ENCODE assay signal across 1 cellular context in the genomic region with DNA sequence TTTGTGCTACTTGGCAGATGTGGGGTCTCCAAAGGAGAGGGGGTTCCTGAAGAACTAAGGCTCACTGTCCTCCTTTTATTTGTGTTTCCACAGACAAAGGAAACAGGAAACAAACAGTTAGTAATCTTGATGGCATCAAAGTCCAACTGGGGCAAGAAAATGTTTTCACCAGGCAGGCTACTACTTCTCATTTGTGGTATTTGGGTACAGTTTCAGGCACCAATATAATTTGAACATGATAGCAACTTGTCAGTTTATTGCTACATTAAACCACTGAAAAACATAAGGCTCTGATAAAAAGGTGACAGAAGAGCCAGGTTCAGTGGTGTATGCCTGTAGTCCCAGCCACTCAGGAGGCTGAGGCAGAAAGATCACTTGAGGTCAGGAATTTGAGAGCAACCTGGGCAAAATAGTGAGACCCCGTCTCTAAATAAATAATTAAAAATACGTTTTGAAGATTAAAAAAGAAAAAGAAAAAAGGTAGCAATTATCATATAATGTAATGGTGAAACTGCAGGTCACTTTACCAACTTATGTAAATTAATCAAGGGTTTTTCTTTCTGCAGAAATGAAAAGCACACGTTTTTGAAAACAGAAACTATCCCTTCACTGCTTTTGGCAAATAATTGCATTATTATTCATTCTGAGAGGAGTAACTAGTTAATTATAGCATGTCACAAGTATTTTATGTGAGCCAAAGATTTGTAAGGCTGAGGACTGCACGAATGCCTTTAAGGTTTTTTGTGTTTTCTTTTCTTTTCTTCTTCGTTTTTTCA.
TF ChIP-seq lines count a peak whose summit lies in the region.

No MANE protein-coding gene starts in this region.

TF ChIP-seq in GM12878, 131 proteins besides CTCF, POLR2A, EP300 and RAD21 (continued from another document and continues in another):
- TF ChIP-seq, protein P1, sequence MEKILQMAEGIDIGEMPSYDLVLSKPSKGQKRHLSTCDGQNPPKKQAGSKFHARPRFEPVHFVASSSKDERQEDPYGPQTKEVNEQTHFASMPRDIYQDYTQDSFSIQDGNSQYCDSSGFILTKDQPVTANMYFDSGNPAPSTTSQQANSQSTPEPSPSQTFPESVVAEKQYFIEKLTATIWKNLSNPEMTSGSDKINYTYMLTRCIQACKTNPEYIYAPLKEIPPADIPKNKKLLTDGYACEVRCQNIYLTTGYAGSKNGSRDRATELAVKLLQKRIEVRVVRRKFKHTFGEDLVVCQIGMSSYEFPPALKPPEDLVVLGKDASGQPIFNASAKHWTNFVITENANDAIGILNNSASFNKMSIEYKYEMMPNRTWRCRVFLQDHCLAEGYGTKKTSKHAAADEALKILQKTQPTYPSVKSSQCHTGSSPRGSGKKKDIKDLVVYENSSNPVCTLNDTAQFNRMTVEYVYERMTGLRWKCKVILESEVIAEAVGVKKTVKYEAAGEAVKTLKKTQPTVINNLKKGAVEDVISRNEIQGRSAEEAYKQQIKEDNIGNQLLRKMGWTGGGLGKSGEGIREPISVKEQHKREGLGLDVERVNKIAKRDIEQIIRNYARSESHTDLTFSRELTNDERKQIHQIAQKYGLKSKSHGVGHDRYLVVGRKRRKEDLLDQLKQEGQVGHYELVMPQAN (conservative IDR thresholded peaks at IDR 0.05), result no peak
- no peak for TF ChIP-seq ZNF207 (IDR thresholded peaks at IDR 0.05; ENCODE audit: borderline replicate concordance)
- TF ChIP-seq SPI1 (IDR thresholded peaks at IDR 0.05; ENCODE audit: borderline replicate concordance, insufficient read depth, low read depth, low read length), result no peak
- TF ChIP-seq IKZF1 (conservative IDR thresholded peaks at IDR 0.05), result peak; percentile 44; the same call in 1 of the 2 replicates
- TF ChIP-seq STAT1 (conservative IDR thresholded peaks at IDR 0.05), result no peak
- TF ChIP-seq BCL11A (IDR thresholded peaks at IDR 0.05; ENCODE audit: low read depth, low read length), result peak; percentile 78
- no peak for TF ChIP-seq ASH2L (IDR thresholded peaks at IDR 0.05; ENCODE audit: borderline replicate concordance, low read depth)
- no peak for TF ChIP-seq TBL1XR1 (IDR thresholded peaks at IDR 0.05; ENCODE audit: low read depth, low read length)
- TF ChIP-seq NFYA (IDR thresholded peaks at IDR 0.05; ENCODE audit: borderline replicate concordance, low read depth, low read length), result no peak
- peak; percentile 80 for TF ChIP-seq MEF2B (IDR thresholded peaks at IDR 0.05; ENCODE audit: partially characterized antibody, poor library complexity, severe bottlenecking)
- TF ChIP-seq CHD2 (IDR thresholded peaks at IDR 0.05; ENCODE audit: borderline replicate concordance, low read depth, low read length), result peak; percentile 38; the same call in 1 of the 2 replicates
- TF ChIP-seq, protein P2, sequence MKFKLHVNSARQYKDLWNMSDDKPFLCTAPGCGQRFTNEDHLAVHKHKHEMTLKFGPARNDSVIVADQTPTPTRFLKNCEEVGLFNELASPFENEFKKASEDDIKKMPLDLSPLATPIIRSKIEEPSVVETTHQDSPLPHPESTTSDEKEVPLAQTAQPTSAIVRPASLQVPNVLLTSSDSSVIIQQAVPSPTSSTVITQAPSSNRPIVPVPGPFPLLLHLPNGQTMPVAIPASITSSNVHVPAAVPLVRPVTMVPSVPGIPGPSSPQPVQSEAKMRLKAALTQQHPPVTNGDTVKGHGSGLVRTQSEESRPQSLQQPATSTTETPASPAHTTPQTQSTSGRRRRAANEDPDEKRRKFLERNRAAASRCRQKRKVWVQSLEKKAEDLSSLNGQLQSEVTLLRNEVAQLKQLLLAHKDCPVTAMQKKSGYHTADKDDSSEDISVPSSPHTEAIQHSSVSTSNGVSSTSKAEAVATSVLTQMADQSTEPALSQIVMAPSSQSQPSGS (IDR thresholded peaks at IDR 0.05; ENCODE audit: low read length), result peak; percentile 66; the same call in 1 of the 2 replicates
- TF ChIP-seq CREM (IDR thresholded peaks at IDR 0.05; ENCODE audit: low read depth), result 0 out of 2 replicates have a peak, but pooled peaks have one; percentile 11
- TF ChIP-seq CHD1 (IDR thresholded peaks at IDR 0.05; ENCODE audit: low read depth, low read length), result no peak
- TF ChIP-seq, protein P3, sequence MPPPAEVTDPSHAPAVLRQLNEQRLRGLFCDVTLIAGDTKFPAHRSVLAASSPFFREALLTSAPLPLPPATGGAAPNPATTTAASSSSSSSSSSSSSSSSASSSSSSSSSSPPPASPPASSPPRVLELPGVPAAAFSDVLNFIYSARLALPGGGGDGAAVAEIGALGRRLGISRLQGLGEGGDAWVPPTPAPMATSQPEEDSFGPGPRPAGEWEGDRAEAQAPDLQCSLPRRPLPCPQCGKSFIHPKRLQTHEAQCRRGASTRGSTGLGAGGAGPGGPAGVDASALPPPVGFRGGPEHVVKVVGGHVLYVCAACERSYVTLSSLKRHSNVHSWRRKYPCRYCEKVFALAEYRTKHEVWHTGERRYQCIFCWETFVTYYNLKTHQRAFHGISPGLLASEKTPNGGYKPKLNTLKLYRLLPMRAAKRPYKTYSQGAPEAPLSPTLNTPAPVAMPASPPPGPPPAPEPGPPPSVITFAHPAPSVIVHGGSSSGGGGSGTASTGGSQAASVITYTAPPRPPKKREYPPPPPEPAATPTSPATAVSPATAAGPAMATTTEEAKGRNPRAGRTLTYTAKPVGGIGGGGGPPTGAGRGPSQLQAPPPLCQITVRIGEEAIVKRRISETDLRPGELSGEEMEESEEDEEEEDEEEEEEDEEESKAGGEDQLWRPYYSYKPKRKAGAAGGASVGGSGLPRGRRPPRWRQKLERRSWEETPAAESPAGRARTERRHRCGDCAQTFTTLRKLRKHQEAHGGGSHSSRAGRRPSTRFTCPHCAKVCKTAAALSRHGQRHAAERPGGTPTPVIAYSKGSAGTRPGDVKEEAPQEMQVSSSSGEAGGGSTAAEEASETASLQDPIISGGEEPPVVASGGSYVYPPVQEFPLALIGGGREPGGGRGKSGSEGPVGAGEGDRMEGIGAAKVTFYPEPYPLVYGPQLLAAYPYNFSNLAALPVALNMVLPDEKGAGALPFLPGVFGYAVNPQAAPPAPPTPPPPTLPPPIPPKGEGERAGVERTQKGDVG (CRISPR knock-in tag; IDR thresholded peaks at IDR 0.05), result no peak
- peak; percentile 99 for TF ChIP-seq MTA2 (IDR thresholded peaks at IDR 0.05; ENCODE audit: low read depth)
- no peak; the same call in 1 of the 2 replicates for TF ChIP-seq BACH1 (IDR thresholded peaks at IDR 0.05; ENCODE audit: borderline replicate concordance)
- TF ChIP-seq, protein P4, sequence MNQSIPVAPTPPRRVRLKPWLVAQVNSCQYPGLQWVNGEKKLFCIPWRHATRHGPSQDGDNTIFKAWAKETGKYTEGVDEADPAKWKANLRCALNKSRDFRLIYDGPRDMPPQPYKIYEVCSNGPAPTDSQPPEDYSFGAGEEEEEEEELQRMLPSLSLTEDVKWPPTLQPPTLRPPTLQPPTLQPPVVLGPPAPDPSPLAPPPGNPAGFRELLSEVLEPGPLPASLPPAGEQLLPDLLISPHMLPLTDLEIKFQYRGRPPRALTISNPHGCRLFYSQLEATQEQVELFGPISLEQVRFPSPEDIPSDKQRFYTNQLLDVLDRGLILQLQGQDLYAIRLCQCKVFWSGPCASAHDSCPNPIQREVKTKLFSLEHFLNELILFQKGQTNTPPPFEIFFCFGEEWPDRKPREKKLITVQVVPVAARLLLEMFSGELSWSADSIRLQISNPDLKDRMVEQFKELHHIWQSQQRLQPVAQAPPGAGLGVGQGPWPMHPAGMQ (IDR thresholded peaks at IDR 0.05; ENCODE audit: borderline replicate concordance), result no peak
- TF ChIP-seq KAT2A (conservative IDR thresholded peaks at IDR 0.05; ENCODE audit: control insufficient read depth, low read depth, low read length), result no peak
- peak; percentile 77; the same call in 1 of the 2 replicates for TF ChIP-seq ZNF217 (IDR thresholded peaks at IDR 0.05)
- TF ChIP-seq STAT3 (IDR thresholded peaks at IDR 0.05; ENCODE audit: low read depth, low read length), result no peak
- TF ChIP-seq, protein P5, sequence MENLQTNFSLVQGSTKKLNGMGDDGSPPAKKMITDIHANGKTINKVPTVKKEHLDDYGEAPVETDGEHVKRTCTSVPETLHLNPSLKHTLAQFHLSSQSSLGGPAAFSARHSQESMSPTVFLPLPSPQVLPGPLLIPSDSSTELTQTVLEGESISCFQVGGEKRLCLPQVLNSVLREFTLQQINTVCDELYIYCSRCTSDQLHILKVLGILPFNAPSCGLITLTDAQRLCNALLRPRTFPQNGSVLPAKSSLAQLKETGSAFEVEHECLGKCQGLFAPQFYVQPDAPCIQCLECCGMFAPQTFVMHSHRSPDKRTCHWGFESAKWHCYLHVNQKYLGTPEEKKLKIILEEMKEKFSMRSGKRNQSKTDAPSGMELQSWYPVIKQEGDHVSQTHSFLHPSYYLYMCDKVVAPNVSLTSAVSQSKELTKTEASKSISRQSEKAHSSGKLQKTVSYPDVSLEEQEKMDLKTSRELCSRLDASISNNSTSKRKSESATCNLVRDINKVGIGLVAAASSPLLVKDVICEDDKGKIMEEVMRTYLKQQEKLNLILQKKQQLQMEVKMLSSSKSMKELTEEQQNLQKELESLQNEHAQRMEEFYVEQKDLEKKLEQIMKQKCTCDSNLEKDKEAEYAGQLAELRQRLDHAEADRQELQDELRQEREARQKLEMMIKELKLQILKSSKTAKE (IDR thresholded peaks at IDR 0.05; ENCODE audit: low read depth, poor library complexity, severe bottlenecking), result peak; percentile 49
- no peak for TF ChIP-seq MTA3 (IDR thresholded peaks at IDR 0.05; ENCODE audit: borderline replicate concordance, low read length)
- TF ChIP-seq CREB1 (IDR thresholded peaks at IDR 0.05; ENCODE audit: low read depth), result no peak
- TF ChIP-seq, protein P6, sequence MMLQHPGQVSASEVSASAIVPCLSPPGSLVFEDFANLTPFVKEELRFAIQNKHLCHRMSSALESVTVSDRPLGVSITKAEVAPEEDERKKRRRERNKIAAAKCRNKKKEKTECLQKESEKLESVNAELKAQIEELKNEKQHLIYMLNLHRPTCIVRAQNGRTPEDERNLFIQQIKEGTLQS (IDR thresholded peaks at IDR 0.05; ENCODE audit: borderline replicate concordance, extremely low read depth, low read depth, low read length), result no peak
- TF ChIP-seq RB1 (IDR thresholded peaks at IDR 0.05; ENCODE audit: borderline replicate concordance), result no peak
- no peak for TF ChIP-seq SUZ12 (IDR thresholded peaks at IDR 0.05; ENCODE audit: unreplicated experiment)
- TF ChIP-seq SREBF2 (IDR thresholded peaks at IDR 0.05; ENCODE audit: low read length), result no peak
- no peak; the same call in 1 of the 2 replicates for TF ChIP-seq NR2F1 (conservative IDR thresholded peaks at IDR 0.05)
- TF ChIP-seq NBN (IDR thresholded peaks at IDR 0.05), result 0 out of 2 replicates have a peak, but pooled peaks have one; percentile 19
- TF ChIP-seq BHLHE40 (IDR thresholded peaks at IDR 0.05; ENCODE audit: borderline replicate concordance in 1 of 2, low read depth in 2 of 2, low read length in 1 of 2), result peak; percentile 62 to 63; a peak in 3 of 4 replicates
- peak in 1 of 2 experiments; percentile 52; a peak in 2 of 4 replicates for TF ChIP-seq IKZF2 (IDR thresholded peaks at IDR 0.05)
- TF ChIP-seq, protein P7, sequence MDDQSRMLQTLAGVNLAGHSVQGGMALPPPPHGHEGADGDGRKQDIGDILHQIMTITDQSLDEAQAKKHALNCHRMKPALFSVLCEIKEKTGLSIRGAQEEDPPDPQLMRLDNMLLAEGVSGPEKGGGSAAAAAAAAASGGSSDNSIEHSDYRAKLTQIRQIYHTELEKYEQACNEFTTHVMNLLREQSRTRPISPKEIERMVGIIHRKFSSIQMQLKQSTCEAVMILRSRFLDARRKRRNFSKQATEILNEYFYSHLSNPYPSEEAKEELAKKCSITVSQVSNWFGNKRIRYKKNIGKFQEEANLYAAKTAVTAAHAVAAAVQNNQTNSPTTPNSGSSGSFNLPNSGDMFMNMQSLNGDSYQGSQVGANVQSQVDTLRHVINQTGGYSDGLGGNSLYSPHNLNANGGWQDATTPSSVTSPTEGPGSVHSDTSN (IDR thresholded peaks at IDR 0.05; ENCODE audit: insufficient replicate concordance, low read depth, low read length), result no peak
- no peak for TF ChIP-seq KDM1A (IDR thresholded peaks at IDR 0.05; ENCODE audit: borderline replicate concordance)
- TF ChIP-seq HDGF (IDR thresholded peaks at IDR 0.05), result no peak
- TF ChIP-seq POLR2AphosphoS5 (IDR thresholded peaks at IDR 0.05; ENCODE audit: low read length), result no peak
- TF ChIP-seq BMI1 (IDR thresholded peaks at IDR 0.05; ENCODE audit: borderline replicate concordance), result peak; percentile 65; the same call in 1 of the 2 replicates
- peak; percentile 82 for TF ChIP-seq MEF2A (IDR thresholded peaks at IDR 0.05; ENCODE audit: insufficient read depth, low read depth, low read length)
- no peak for TF ChIP-seq HDAC6 (IDR thresholded peaks at IDR 0.05; ENCODE audit: unreplicated experiment)
- TF ChIP-seq POU2F2 (IDR thresholded peaks at IDR 0.05; ENCODE audit: borderline replicate concordance, low read depth, low read length), result peak; percentile 44; the same call in 1 of the 3 replicates
- no peak for TF ChIP-seq HCFC1 (IDR thresholded peaks at IDR 0.05; ENCODE audit: low read length)
- TF ChIP-seq, protein P8, sequence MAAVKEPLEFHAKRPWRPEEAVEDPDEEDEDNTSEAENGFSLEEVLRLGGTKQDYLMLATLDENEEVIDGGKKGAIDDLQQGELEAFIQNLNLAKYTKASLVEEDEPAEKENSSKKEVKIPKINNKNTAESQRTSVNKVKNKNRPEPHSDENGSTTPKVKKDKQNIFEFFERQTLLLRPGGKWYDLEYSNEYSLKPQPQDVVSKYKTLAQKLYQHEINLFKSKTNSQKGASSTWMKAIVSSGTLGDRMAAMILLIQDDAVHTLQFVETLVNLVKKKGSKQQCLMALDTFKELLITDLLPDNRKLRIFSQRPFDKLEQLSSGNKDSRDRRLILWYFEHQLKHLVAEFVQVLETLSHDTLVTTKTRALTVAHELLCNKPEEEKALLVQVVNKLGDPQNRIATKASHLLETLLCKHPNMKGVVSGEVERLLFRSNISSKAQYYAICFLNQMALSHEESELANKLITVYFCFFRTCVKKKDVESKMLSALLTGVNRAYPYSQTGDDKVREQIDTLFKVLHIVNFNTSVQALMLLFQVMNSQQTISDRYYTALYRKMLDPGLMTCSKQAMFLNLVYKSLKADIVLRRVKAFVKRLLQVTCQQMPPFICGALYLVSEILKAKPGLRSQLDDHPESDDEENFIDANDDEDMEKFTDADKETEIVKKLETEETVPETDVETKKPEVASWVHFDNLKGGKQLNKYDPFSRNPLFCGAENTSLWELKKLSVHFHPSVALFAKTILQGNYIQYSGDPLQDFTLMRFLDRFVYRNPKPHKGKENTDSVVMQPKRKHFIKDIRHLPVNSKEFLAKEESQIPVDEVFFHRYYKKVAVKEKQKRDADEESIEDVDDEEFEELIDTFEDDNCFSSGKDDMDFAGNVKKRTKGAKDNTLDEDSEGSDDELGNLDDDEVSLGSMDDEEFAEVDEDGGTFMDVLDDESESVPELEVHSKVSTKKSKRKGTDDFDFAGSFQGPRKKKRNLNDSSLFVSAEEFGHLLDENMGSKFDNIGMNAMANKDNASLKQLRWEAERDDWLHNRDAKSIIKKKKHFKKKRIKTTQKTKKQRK (IDR thresholded peaks at IDR 0.05; ENCODE audit: low read depth, low read length), result no peak
- no peak for TF ChIP-seq EED (IDR thresholded peaks at IDR 0.05; ENCODE audit: low read depth)
- peak; percentile 73 for TF ChIP-seq ATF7 (IDR thresholded peaks at IDR 0.05; ENCODE audit: low read depth)
- TF ChIP-seq FOXK2 (IDR thresholded peaks at IDR 0.05), result no peak
